ENCODE assay signal across 1 cellular context in the genomic region with DNA sequence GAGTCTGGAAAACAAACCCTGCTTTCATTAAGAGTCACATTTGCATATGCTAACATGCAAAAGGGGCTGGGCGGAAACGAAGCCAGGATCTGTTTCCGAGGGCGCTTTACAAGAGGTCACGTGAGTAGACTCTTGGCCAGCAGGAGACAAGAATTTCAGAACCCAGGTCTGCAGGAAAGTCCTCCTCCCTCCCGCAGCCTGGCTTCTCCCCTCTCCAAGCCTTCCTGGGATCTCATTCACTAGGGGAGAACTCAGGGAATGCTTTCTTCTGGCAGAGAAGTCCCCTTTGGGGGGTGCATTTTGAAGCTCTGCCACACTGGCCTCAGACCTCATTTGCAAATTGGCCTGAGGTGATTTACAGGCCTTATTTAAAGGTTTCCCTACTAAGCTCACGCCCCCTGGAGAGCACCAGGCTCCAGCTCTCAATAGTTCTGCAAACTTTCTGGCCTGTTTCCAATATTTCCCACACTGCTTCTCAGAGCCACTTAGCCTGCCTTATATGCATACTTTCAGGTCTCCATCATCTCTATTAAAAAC.
TF ChIP-seq lines count a peak whose summit lies in the region.

No MANE protein-coding gene starts in this region.

TF ChIP-seq in IMR-90, 13 proteins besides CTCF, POLR2A, EP300 and RAD21 (continued from another document):
- TF ChIP-seq BHLHE40 (IDR thresholded peaks at IDR 0.05; ENCODE audit: low read depth, low read length) = no peak
